Comparison of ENCODE assay signal across 14 cellular contexts in the genomic region with DNA sequence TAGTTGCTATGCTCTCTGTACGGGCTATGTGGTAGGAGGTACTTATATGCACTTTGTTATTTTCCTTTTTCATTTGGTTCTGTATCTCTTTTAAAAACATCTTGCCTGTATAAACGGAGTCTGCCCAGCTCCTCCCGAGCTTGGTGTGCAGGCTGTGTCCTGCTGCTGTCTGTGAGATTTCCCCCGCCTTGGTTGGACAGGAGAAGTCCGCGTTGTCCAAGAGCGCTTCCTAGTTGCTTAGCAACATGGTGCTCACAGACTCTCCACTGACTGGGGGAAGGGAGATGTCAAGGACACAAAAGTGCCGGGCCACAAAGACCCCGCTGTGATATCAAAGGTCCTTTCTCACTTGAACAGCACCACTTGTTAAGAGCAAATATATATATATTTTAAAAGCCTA.
DNase-seq lines count a peak whose midpoint lies in the region; ATAC-seq, FAIRE-seq and TF ChIP-seq lines count a peak whose summit lies in the region.
"Had no signal": no experiment of that assay in that cellular context is flagged by ENCODE, and none has a peak within 500 bp of the region (broad histone marks: within the 10 kb centered on the region; RNA-seq: fewer than 3 reads in every experiment).

No MANE protein-coding gene starts in this region.

- DNase-seq in HT1080 (ENCODE audit: low read depth) = peak; percentile 24
- peak; percentile 97 for DNase-seq in NCI-H748 (lab: John Stamatoyannopoulos, UW; ENCODE audit: unreplicated experiment)
- DNase-seq in glutamatergic neuron = peak; percentile 35
- DNase-seq in pancreas = no peak
- no peak for DNase-seq in ACHN
- no peak for DNase-seq in effector CD8-positive, alpha-beta T cell (lab: John Stamatoyannopoulos, UW)
- DNase-seq in stimulated activated CD4-positive, alpha-beta T cell treated with anti-CD3 and anti-CD28 coated beads, Interleukin-2, amount 100 ng/mL, for 48 hours = no peak
- no peak for DNase-seq in GM19240 (ENCODE audit: insufficient read length, low spot score)
- DNase-seq: activated CD8-positive, alpha-beta T cell treated with anti-CD3 and anti-CD28 coated beads, Interleukin-2, amount 10 ng/mL, durations not matched to agents 7 days and 5 days; NK-92 treated with Interleukin-12 subunit alpha and Interleukin-12 subunit beta, amount 100 ng/mL, for 24 hours had no signal

- no peaks in the 10 kb centered on the region for H3K9me3 ChIP-seq in pancreas
- H3K9me3 ChIP-seq: thoracic aorta had no signal

- H3K27ac Mint-ChIP-seq in glutamatergic neuron (ENCODE audit: unreplicated experiment) = peak overlapping the region; percentile 36
- H3K27ac Mint-ChIP-seq: activated CD8-positive, alpha-beta T cell treated with anti-CD3 and anti-CD28 coated beads, Interleukin-2, amount 10 ng/mL, durations not matched to agents 7 days and 5 days; activated naive CD4-positive, alpha-beta T cell treated with anti-CD3 and anti-CD28 coated beads, Interleukin-2, amount 50 U/mL, for 72 hours had no signal

- H3K36me3 Mint-ChIP-seq in glutamatergic neuron (ENCODE audit: unreplicated experiment) = no peaks in the 10 kb centered on the region
- H3K36me3 Mint-ChIP-seq: activated naive CD4-positive, alpha-beta T cell treated with anti-CD3 and anti-CD28 coated beads, Interleukin-2, amount 50 U/mL, for 72 hours had no signal

- H3K4me3 Mint-ChIP-seq in glutamatergic neuron (ENCODE audit: unreplicated experiment) = peak overlapping the region; percentile 33
- H3K4me3 Mint-ChIP-seq: activated CD8-positive, alpha-beta T cell treated with anti-CD3 and anti-CD28 coated beads, Interleukin-2, amount 10 ng/mL, durations not matched to agents 7 days and 5 days had no signal

- no peak for FAIRE-seq in pancreas (lab: Jason Lieb, UNC)
- FAIRE-seq: endometrium, GM18507 had no signal

- H3K36me3 ChIP-seq in pancreas = no peaks in the 10 kb centered on the region
- H3K36me3 ChIP-seq: thoracic aorta had no signal

- H3K4me1 ChIP-seq in pancreas = no peaks in the 10 kb centered on the region

- intact Hi-C loops in pancreas (cut with DNase I) = no loop called here

- H3K4me1 Mint-ChIP-seq in glutamatergic neuron (ENCODE audit: low read depth, unreplicated experiment) = peaks cover 8% of the 10 kb centered on the region

- no peak overlapping the region for H3K4me3 ChIP-seq in pancreas
- H3K4me3 ChIP-seq: thoracic aorta had no signal

- no peak overlapping the region for H3K27ac ChIP-seq in pancreas
- H3K27ac ChIP-seq: thoracic aorta had no signal

- peaks cover 0 to 6% (median 0%) of the 10 kb centered on the region in 4 donors for H3K27me3 ChIP-seq in pancreas

- ATAC-seq in pancreas = peak in 3 of 4 donors; percentile 37 to 76 (median 72)
- ATAC-seq: activated CD8-positive, alpha-beta T cell treated with anti-CD3 and anti-CD28 coated beads, Interleukin-2, amount 10 ng/mL, durations not matched to agents 7 days and 5 days; activated naive CD4-positive, alpha-beta T cell treated with anti-CD3 and anti-CD28 coated beads, Interleukin-2, amount 50 U/mL, for 72 hours had no signal

- WGBS in pancreas, 2 donors = 12 to 15% methylated on average over 9 of the region's 9 CpGs

- TF ChIP-seq CTCF in glutamatergic neuron (IDR thresholded peaks at IDR 0.05; ENCODE audit: partially characterized antibody, unreplicated experiment) (no peak), pancreas (IDR thresholded peaks at IDR 0.05) (no peak)

- no peaks in the 10 kb centered on the region for H3K9me3 Mint-ChIP-seq in glutamatergic neuron (ENCODE audit: unreplicated experiment)
- H3K9me3 Mint-ChIP-seq: activated naive CD4-positive, alpha-beta T cell treated with anti-CD3 and anti-CD28 coated beads, Interleukin-2, amount 50 U/mL, for 72 hours had no signal

- peaks cover 2% of the 10 kb centered on the region for H3K27me3 Mint-ChIP-seq in glutamatergic neuron (ENCODE audit: unreplicated experiment)

- in situ Hi-C loops in ACHN (cut with HindIII; ENCODE audit: low pct_ligation_motif_present, low pct_unique_long_range_greater_than_20kb, low sequenced_read_pairs) = no loop called here

Comparison
In these comparisons a context has a peak if more than half of its experiments do, and no peak if none do; other contexts are left out.
1. DNase-seq: peak in HT1080 (single experiment), NCI-H748 (single experiment) and glutamatergic neuron (single experiment); none in pancreas (0 of 6), ACHN (single experiment), effector CD8-positive, alpha-beta T cell (single experiment), stimulated activated CD4-positive, alpha-beta T cell treated with anti-CD3 and anti-CD28 coated beads, Interleukin-2, amount 100 ng/mL, for 48 hours (0 of 2) and GM19240 (single experiment).